Comparison of ENCODE assay signal across 14 cellular contexts in the genomic region with DNA sequence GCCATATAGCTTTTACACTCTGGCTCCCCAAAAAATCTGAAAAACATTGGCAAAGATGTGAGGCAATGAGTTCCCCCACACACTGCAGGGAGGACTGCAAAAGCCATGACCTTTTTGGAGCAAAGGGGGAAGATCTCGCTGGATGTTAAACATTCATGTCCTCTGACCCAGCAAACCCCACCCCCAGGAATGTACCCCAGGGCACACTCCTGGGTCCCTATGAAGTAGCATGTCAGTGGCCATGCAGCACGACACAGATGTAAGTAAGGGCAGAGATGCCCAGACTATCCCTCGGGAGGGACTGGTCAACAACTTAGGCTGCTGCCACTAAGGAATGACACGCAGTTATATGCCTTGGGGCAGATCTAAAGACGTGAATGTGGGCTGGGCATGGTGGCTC.
"Had no signal": no experiment of that assay in that cellular context is flagged by ENCODE, and none has a peak within 500 bp of the region (broad histone marks: within the 10 kb centered on the region; RNA-seq: fewer than 3 reads in every experiment).

No MANE protein-coding gene starts in this region.

- H3K4me3 ChIP-seq: body of pancreas, cardiac muscle cell, left ventricle myocardium inferior, upper lobe of right lung had no signal

- H3K9me3 ChIP-seq: body of pancreas, left ventricle myocardium inferior, upper lobe of right lung had no signal

- H3K27ac ChIP-seq: body of pancreas, cardiac muscle cell, left ventricle myocardium inferior, upper lobe of right lung, VCaP had no signal

- DNase-seq: activated CD4-positive, alpha-beta T cell treated with anti-CD3 and anti-CD28 coated beads, Interleukin-2, amount 10 ng/mL, durations not matched to agents 7 days and 5 days; activated CD4-positive, CD25-positive, alpha-beta regulatory T cell treated with anti-CD3 and anti-CD28 coated beads, Interleukin-2, amount 50 U/mL, for 72 hours; activated CD8-positive, alpha-beta T cell treated with anti-CD3 and anti-CD28 coated beads, Interleukin-2, amount 10 ng/mL, durations not matched to agents 7 days and 5 days; activated gamma-delta T cell; activated naive CD4-positive, alpha-beta T cell treated with anti-CD3 and anti-CD28 coated beads, Interleukin-2, amount 50 U/mL, for 16 hours; activated naive CD8-positive, alpha-beta T cell treated with anti-CD3 and anti-CD28 coated beads, Interleukin-2, amount 50 U/mL, for 24 hours; body of pancreas; left ventricle myocardium inferior; retina; stimulated activated CD4-positive, alpha-beta T cell treated with anti-CD3 and anti-CD28 coated beads, Interleukin-4, amount 100 ng/mL, for 1 hour; stimulated activated naive CD4-positive, alpha-beta T cell; upper lobe of right lung had no signal

- ATAC-seq: activated CD8-positive, alpha-beta T cell treated with anti-CD3 and anti-CD28 coated beads, Interleukin-2, amount 10 ng/mL, durations not matched to agents 7 days and 5 days; activated naive CD8-positive, alpha-beta T cell treated with anti-CD3 and anti-CD28 coated beads, Interleukin-2, amount 50 U/mL, for 24 hours; body of pancreas; upper lobe of right lung had no signal

- H3K27me3 ChIP-seq: body of pancreas, cardiac muscle cell, upper lobe of right lung had no signal

- H3K4me1 ChIP-seq: body of pancreas, left ventricle myocardium inferior, upper lobe of right lung had no signal
